ENCODE assay signal across 8 cellular contexts in the genomic region with DNA sequence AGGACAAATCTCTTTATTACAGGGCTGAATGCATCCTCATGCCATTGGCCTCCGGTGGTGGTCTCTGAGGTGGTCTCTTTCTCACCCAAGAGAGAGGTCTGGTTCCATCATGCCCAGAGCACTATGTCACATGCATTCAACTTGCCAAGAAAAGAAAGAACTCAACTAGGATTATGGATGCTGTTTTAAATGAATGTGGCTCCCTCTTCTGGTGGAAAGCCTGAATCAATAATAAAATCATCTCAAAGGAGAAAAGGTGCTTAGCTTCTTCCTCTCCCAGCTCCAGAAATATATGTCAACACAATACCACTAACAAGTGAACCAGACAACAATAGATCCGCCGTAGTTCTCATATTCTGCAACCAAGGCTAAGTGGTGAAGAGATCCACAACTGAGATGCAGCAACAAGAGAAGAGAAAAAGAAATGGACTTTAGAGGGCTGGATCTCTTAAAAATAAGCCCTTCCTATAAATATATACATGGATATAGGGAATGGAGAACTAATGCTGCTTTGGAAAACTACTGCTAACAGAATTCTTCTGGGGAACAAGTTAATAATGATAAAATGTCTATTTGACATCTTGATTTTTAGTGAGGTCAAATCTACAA.
A peak's percentile ranks its signal among the peaks of the same experiment; 100 is the strongest.
DNase-seq lines count a peak whose midpoint lies in the region; TF ChIP-seq lines count a peak whose summit lies in the region.

No MANE protein-coding gene starts in this region.

- peak; percentile 7 for DNase-seq in 8988T
- peak; percentile 29 for DNase-seq in MV-4-11 (lab: John Stamatoyannopoulos, UW)
- peak; percentile 44 for DNase-seq in SHP77 treated with DMSO at 0.1 percent for 48 hours (lab: John Stamatoyannopoulos, UW)
- peak; percentile 82 for DNase-seq in fibroblast of the aortic adventitia (ENCODE audit: low read depth)
- DNase-seq in renal cortical epithelial cell (ENCODE audit: low read depth): peak; percentile 66
- DNase-seq in ureter (ENCODE audit: low spot score): no peak
- no peak for DNase-seq in T-helper 9 cell

- peak; percentile 36; the same call in 1 of the 2 replicates for TF ChIP-seq CTCF in GM12875 (IDR thresholded peaks at IDR 0.05; ENCODE audit: borderline replicate concordance, insufficient read depth, low read depth, low read length)
- peak; percentile 61 for TF ChIP-seq CTCF in fibroblast of the aortic adventitia (IDR thresholded peaks at IDR 0.05; ENCODE audit: insufficient read depth, low read length)

- H3K4me3 ChIP-seq in GM12875 (ENCODE audit: low read depth, low read length): no peak overlapping the region
- no peak overlapping the region for H3K4me3 ChIP-seq in fibroblast of the aortic adventitia (ENCODE audit: low read depth, low read length)

Comparison
In these comparisons a context has a peak if more than half of its experiments do, and no peak if none do; other contexts are left out.
1. DNase-seq: peak in 8988T (single experiment), MV-4-11 (single experiment), SHP77 treated with DMSO at 0.1 percent for 48 hours (single experiment), fibroblast of the aortic adventitia (single experiment) and renal cortical epithelial cell (single experiment); none in ureter (single experiment) and T-helper 9 cell (single experiment).